In genomic region chr11:46676436-46677158, GRCh38 we compare ENCODE assay signal across 10 cellular contexts. TPM values are rescaled to one million over a fixed set of nuclear protein-coding genes. Genes with fewer than 3 reads are reported as not detected.
DNase-seq lines count a peak whose midpoint lies in the region; ATAC-seq, FAIRE-seq and TF ChIP-seq lines count a peak whose summit lies in the region.
"Had no signal": no experiment of that assay in that cellular context is flagged by ENCODE, and none has a peak within 500 bp of the region (broad histone marks: within the 10 kb centered on the region; RNA-seq: fewer than 3 reads in every experiment).

No MANE protein-coding gene starts in this region.

- in situ Hi-C loops in GM13976 (cut with MboI; ENCODE audit: low sequenced_read_pairs, unreplicated experiment): no loop called here

- 61 to 64% methylated on average over 13 to 14 of the region's 15 CpGs for WGBS in esophagus squamous epithelium, 2 donors
- WGBS in psoas muscle, 3 donors: 69 to 74% (median 70%) methylated on average over 15 of the region's 15 CpGs

- no peak for FAIRE-seq in frontal cortex (lab: Jason Lieb, UNC)

- TF ChIP-seq CTCF in GM13976 (IDR thresholded peaks at IDR 0.05; ENCODE audit: borderline replicate concordance, control extremely low read depth, extremely low read depth, insufficient read depth, missing control alignments) (no peak), esophagus squamous epithelium (IDR thresholded peaks at IDR 0.05) (no peak), psoas muscle (IDR thresholded peaks at IDR 0.05) (no peak)

- H3K4me3 ChIP-seq in esophagus squamous epithelium: no peak overlapping the region
- no peak overlapping the region for H3K4me3 ChIP-seq in psoas muscle

- ATAC-seq in psoas muscle: no peak
- ATAC-seq in HG03342 (IDR thresholded peaks at IDR 0.05; ENCODE audit: unreplicated experiment): no peak

- H3K4me1 ChIP-seq in esophagus squamous epithelium: peaks cover 29 to 59% (median 34%) of the 10 kb centered on the region in 3 donors
- peaks cover 17% of the 10 kb centered on the region for H3K4me1 ChIP-seq in psoas muscle

- intact Hi-C loops in esophagus squamous epithelium (cut with DNase I) (no loop called here), psoas muscle (cut with DNase I) (no loop called here)

- H3K27me3 ChIP-seq in esophagus squamous epithelium: no peaks in the 10 kb centered on the region
- no peaks in the 10 kb centered on the region for H3K27me3 ChIP-seq in psoas muscle (ENCODE audit: insufficient read depth in 3 of 3, low read length in 2 of 3)

- no peaks in the 10 kb centered on the region for H3K9me3 ChIP-seq in esophagus squamous epithelium
- H3K9me3 ChIP-seq in psoas muscle: no peaks in the 10 kb centered on the region

- H3K36me3 ChIP-seq in esophagus squamous epithelium (peaks cover 51 to 77% (median 55%) of the 10 kb centered on the region in 3 donors), psoas muscle (ENCODE audit: insufficient read depth in 1 of 2, low read depth in 1 of 2) (peaks cover 0 to 77% of the 10 kb centered on the region in 2 donors)

- H3K27ac ChIP-seq in esophagus squamous epithelium (peak overlapping the region; percentile 71 to 87 (median 80)), psoas muscle (peak overlapping the region; percentile 81)

- no peak for TF ChIP-seq POLR2A in esophagus squamous epithelium (IDR thresholded peaks at IDR 0.05)

- DNase-seq in GM13976 (ENCODE audit: low spot score): peak; percentile 25
- DNase-seq in SKM-1 (lab: John Stamatoyannopoulos, UW; ENCODE audit: unreplicated experiment): peak; percentile 67
- DNase-seq in esophagus squamous epithelium (lab: John Stamatoyannopoulos, UW): no peak
- DNase-seq in psoas muscle: no peak
- no peak for DNase-seq in frontal cortex (ENCODE audit: low spot score in 2 of 2)
- DNase-seq in stimulated activated CD4-positive, alpha-beta T cell treated with anti-CD3 and anti-CD28 coated beads, Interleukin-1b, Interleukin-23, amount 100 ng/mL, for 48 hours: no peak
- no peak for DNase-seq in effector CD4-positive, alpha-beta T cell
- DNase-seq: activated CD4-positive, alpha-beta T cell treated with anti-CD3 and anti-CD28 coated beads for 4 hours; dermis blood vessel endothelial cell had no signal

RNA-seq across cellular contexts. Expression of gene ARHGAP1, which starts 23.8 kb away (rescaled TPM):
- total RNA-seq in esophagus squamous epithelium: 10 to 100 TPM; 39.2 to 53.6 (median 45.8) TPM
- total RNA-seq in psoas muscle: 10 to 100 TPM; 24.9 to 36.1 (median 31.4) TPM
- 10 to 100 TPM; 12.5 to 27.7 (median 20.4) TPM for polyA plus RNA-seq in psoas muscle
- 13.5 TPM for total RNA-seq in frontal cortex

RNA-seq across cellular contexts. Expression of gene ZNF408, which starts 24.2 kb away (rescaled TPM):
- total RNA-seq in esophagus squamous epithelium: 10 to 100 TPM in 3 of 4 donors, 1 to 10 TPM in 1; 5.2 to 15.1 (median 13.5) TPM
- 10 to 100 TPM in 2 of 4 donors, 1 to 10 TPM in 2; 5.0 to 15.0 (median 9.8) TPM for total RNA-seq in psoas muscle
- 10 to 100 TPM in 1 of 3 donors, 1 to 10 TPM in 2; 9.6 to 12.7 (median 9.9) TPM for polyA plus RNA-seq in psoas muscle
- total RNA-seq in frontal cortex: 4.5 TPM

RNA-seq across cellular contexts. Expression of gene F2, which starts 42.4 kb away (rescaled TPM):
- total RNA-seq in esophagus squamous epithelium: under 1 TPM in 1 of 4 donors, not detected in 3; 0.19 TPM
- total RNA-seq in psoas muscle: under 1 TPM in 2 of 4 donors, not detected in 2; 0.16 to 0.26 TPM
- under 1 TPM in 2 of 3 donors, not detected in 1; 0.04 to 0.56 TPM for polyA plus RNA-seq in psoas muscle
- total RNA-seq in frontal cortex: not detected
- total RNA-seq: dermis blood vessel endothelial cell had no signal

RNA-seq across cellular contexts. Expression of gene ATG13, which starts 59.2 kb away (rescaled TPM):
- total RNA-seq in esophagus squamous epithelium (10 to 100 TPM; 40.9 to 79.4 (median 66.4) TPM), psoas muscle (10 to 100 TPM; 27.0 to 50.7 (median 35.8) TPM), frontal cortex (47.7 TPM)
- 10 to 100 TPM; 16.8 to 50.5 (median 20.5) TPM for polyA plus RNA-seq in psoas muscle

RNA-seq across cellular contexts. Expression of gene HARBI1, which starts 59.6 kb away (rescaled TPM):
- total RNA-seq in esophagus squamous epithelium: 1 to 10 TPM; 1.3 to 4.2 (median 2.2) TPM
- 1 to 10 TPM; 2.0 to 4.4 (median 2.8) TPM for total RNA-seq in psoas muscle
- polyA plus RNA-seq in psoas muscle: 1 to 10 TPM; 3.4 to 8.6 (median 3.8) TPM
- total RNA-seq in frontal cortex: 7.7 TPM

Comparison
In these comparisons a context has a peak if more than half of its experiments do, and no peak if none do; other contexts are left out.
1. DNase-seq: peak in GM13976 (single experiment) and SKM-1 (single experiment); none in esophagus squamous epithelium (single experiment), psoas muscle (0 of 2), frontal cortex (0 of 2), stimulated activated CD4-positive, alpha-beta T cell treated with anti-CD3 and anti-CD28 coated beads, Interleukin-1b, Interleukin-23, amount 100 ng/mL, for 48 hours (single experiment) and effector CD4-positive, alpha-beta T cell (single experiment).